In the genomic region with DNA sequence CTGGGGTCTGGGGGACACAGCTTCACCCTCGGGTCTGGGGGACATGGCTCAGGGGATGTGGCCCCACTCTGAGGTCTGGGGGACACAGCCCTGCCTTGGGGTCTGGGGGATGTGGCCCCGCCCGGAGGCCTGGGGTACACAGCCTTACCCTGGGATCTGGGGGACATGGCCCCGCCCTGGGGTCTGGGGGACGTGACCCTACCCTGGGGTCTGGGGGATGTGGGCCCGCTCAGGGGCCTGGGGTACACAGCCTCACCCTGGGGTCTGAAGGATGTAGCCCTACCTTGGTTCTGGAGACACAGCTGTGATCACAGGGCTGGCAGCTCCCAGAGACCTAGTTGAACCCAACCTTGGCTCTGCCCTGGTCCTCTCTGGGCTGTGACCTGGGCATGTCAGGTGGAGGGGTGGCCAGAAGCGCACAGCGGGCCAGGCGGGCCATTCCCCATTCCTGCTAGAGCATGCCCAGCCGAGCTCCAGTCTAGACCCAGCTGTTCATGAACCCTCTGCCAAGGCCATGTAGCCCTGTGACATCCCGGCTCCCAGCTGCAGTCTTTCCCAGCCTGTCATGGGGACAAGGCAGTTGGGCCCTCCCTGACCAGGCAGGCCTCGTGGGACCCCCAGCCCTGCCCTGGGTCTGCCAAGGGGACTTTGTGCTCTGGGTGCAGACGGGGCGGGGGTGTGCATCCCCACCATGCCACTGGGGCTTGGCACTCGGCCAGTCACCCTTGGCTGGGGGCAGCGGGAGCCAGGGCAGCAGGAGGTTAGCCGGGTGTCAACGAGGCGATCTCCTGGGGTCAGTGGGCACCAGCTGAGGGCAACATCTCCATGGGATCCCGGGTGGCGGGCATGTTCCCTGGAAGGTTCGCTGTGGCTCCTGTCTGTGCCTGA, we compare ENCODE assay signal across 15 cellular contexts. TPM values are rescaled to one million over a fixed set of nuclear protein-coding genes. Genes with fewer than 3 reads are reported as not detected.
"Had no signal": no experiment of that assay in that cellular context is flagged by ENCODE, and none has a peak within 500 bp of the region (broad histone marks: within the 10 kb centered on the region; RNA-seq: fewer than 3 reads in every experiment).

No MANE protein-coding gene starts in this region.

- H3K9me3 ChIP-seq: colonic mucosa, upper lobe of left lung had no signal

- H3K36me3 ChIP-seq: colonic mucosa, upper lobe of left lung had no signal

- H3K27me3 ChIP-seq: colonic mucosa, upper lobe of left lung had no signal

- H3K27ac ChIP-seq: colonic mucosa, SK-N-MC, upper lobe of left lung had no signal

- H3K4me1 Mint-ChIP-seq: activated CD8-positive, alpha-beta memory T cell treated with anti-CD3 and anti-CD28 coated beads, Interleukin-2, amount 10 ng/mL, durations not matched to agents 7 days and 5 days had no signal

- ATAC-seq: activated CD8-positive, alpha-beta memory T cell treated with anti-CD3 and anti-CD28 coated beads, Interleukin-2, amount 10 ng/mL, durations not matched to agents 7 days and 5 days; activated naive CD4-positive, alpha-beta T cell treated with anti-CD3 and anti-CD28 coated beads, Interleukin-2, amount 50 U/mL, for 72 hours; activated T-cell treated with anti-CD3 and anti-CD28 coated beads, Interleukin-2, amount 50 U/mL, for 72 hours; T-cell had no signal

- H3K4me3 Mint-ChIP-seq: activated CD4-positive, alpha-beta memory T cell treated with anti-CD3 and anti-CD28 coated beads for 36 hours; activated CD8-positive, alpha-beta memory T cell treated with anti-CD3 and anti-CD28 coated beads, Interleukin-2, amount 10 ng/mL, durations not matched to agents 7 days and 5 days; activated T-cell treated with anti-CD3 and anti-CD28 coated beads, Interleukin-2, amount 50 U/mL, for 72 hours; nephron progenitor cell; T-cell had no signal

- DNase-seq: activated CD4-positive, alpha-beta memory T cell treated with anti-CD3 and anti-CD28 coated beads for 36 hours; activated CD4-positive, CD25-positive, alpha-beta regulatory T cell treated with anti-CD3 and anti-CD28 coated beads, Interleukin-2, amount 50 U/mL, for 72 hours; activated CD8-positive, alpha-beta memory T cell treated with anti-CD3 and anti-CD28 coated beads, Interleukin-2, amount 10 ng/mL, durations not matched to agents 7 days and 5 days; activated gamma-delta T cell; activated T-cell treated with anti-CD3 and anti-CD28 coated beads, Interleukin-2, amount 50 U/mL, for 72 hours; colonic mucosa; nephron progenitor cell; stimulated activated CD4-positive, alpha-beta T cell treated with anti-CD3 and anti-CD28 coated beads, Interleukin-15, amount 100 ng/mL, for 24 hours; stimulated activated CD4-positive, alpha-beta T cell treated with anti-CD3 and anti-CD28 coated beads, Interleukin-4, amount 100 ng/mL, for 24 hours; stimulated activated naive CD4-positive, alpha-beta T cell treated with Interleukin-2 at 50 U/mL for 16 hours; T-cell; T-helper 9 cell had no signal

- H3K9me3 Mint-ChIP-seq: activated CD4-positive, alpha-beta memory T cell treated with anti-CD3 and anti-CD28 coated beads for 36 hours; activated naive CD4-positive, alpha-beta T cell treated with anti-CD3 and anti-CD28 coated beads, Interleukin-2, amount 50 U/mL, for 72 hours; activated T-cell treated with anti-CD3 and anti-CD28 coated beads, Interleukin-2, amount 50 U/mL, for 72 hours; nephron progenitor cell; T-cell had no signal

- H3K36me3 Mint-ChIP-seq: activated CD4-positive, alpha-beta memory T cell treated with anti-CD3 and anti-CD28 coated beads for 36 hours; activated CD8-positive, alpha-beta memory T cell treated with anti-CD3 and anti-CD28 coated beads, Interleukin-2, amount 10 ng/mL, durations not matched to agents 7 days and 5 days; activated naive CD4-positive, alpha-beta T cell treated with anti-CD3 and anti-CD28 coated beads, Interleukin-2, amount 50 U/mL, for 72 hours; T-cell had no signal

- H3K4me3 ChIP-seq: colonic mucosa, SK-N-MC, upper lobe of left lung had no signal

- H3K27ac Mint-ChIP-seq: activated CD4-positive, alpha-beta memory T cell treated with anti-CD3 and anti-CD28 coated beads for 36 hours; activated CD8-positive, alpha-beta memory T cell treated with anti-CD3 and anti-CD28 coated beads, Interleukin-2, amount 10 ng/mL, durations not matched to agents 7 days and 5 days; activated naive CD4-positive, alpha-beta T cell treated with anti-CD3 and anti-CD28 coated beads, Interleukin-2, amount 50 U/mL, for 72 hours; activated T-cell treated with anti-CD3 and anti-CD28 coated beads, Interleukin-2, amount 50 U/mL, for 72 hours; nephron progenitor cell; T-cell had no signal

- H3K4me1 ChIP-seq: colonic mucosa, upper lobe of left lung had no signal

- H3K27me3 Mint-ChIP-seq: activated CD4-positive, alpha-beta memory T cell treated with anti-CD3 and anti-CD28 coated beads for 36 hours; T-cell had no signal

RNA-seq across cellular contexts. Expression of gene WNT9A, which starts 43.9 kb away (rescaled TPM):
- total RNA-seq: activated naive CD4-positive, alpha-beta T cell treated with anti-CD3 and anti-CD28 coated beads, Interleukin-2, amount 50 U/mL, for 72 hours had no signal
